21 cellular contexts compared by ENCODE assay signal in genomic region chr11:13745165-13745564, GRCh38.
DNase-seq lines count a peak whose midpoint lies in the region; TF ChIP-seq lines count a peak whose summit lies in the region.
"Had no signal": no experiment of that assay in that cellular context is flagged by ENCODE, and none has a peak within 500 bp of the region (broad histone marks: within the 10 kb centered on the region; RNA-seq: fewer than 3 reads in every experiment).

No MANE protein-coding gene starts in this region.

- no TSS peak for BruUV-seq in MCF 10A (replicated peaks; lab: Mats Ljungman, UMichigan)

- H2BK5ac ChIP-seq in H9 (ENCODE audit: insufficient read length, low read length): no peak overlapping the region

- no peak overlapping the region for H2AK5ac ChIP-seq in H9 (ENCODE audit: insufficient read length, low read length)

- H3K27ac ChIP-seq in breast epithelium (no peak overlapping the region), H9 (ENCODE audit: insufficient read length, low read depth, low read length) (no peak overlapping the region)
- no peak overlapping the region for H3K27ac ChIP-seq in effector memory CD4-positive, alpha-beta T cell (ENCODE audit: insufficient read depth, low read length, poor library complexity, severe bottlenecking)
- H3K27ac ChIP-seq: foreskin keratinocyte had no signal

- H4K91ac ChIP-seq in H9 (ENCODE audit: insufficient read length, low read depth, low read length): no peak overlapping the region

- TF ChIP-seq CTCF in MCF 10A (IDR thresholded peaks at IDR 0.05; ENCODE audit: unreplicated experiment) (no peak), breast epithelium (IDR thresholded peaks at IDR 0.05) (no peak), H9 (conservative IDR thresholded peaks at IDR 0.05) (no peak)

- no peak overlapping the region for H4K8ac ChIP-seq in H9 (replicated peaks; ENCODE audit: insufficient read length, low read depth, low read length)

- H3K9me3 ChIP-seq in breast epithelium (no peaks in the 10 kb centered on the region), H9 (ENCODE audit: control insufficient read depth, low read depth, low read length) (no peaks in the 10 kb centered on the region)
- no peaks in the 10 kb centered on the region for H3K9me3 ChIP-seq in effector memory CD4-positive, alpha-beta T cell (ENCODE audit: control insufficient read depth, low read length)
- H3K9me3 ChIP-seq: HAP-1 had no signal

- no peak overlapping the region for H2BK15ac ChIP-seq in H9 (ENCODE audit: low read depth, low read length)

- H3K27me3 ChIP-seq in breast epithelium (no peaks in the 10 kb centered on the region), H9 (ENCODE audit: insufficient read depth, low read length) (no peaks in the 10 kb centered on the region)
- H3K27me3 ChIP-seq in effector memory CD4-positive, alpha-beta T cell (replicated peaks; ENCODE audit: control insufficient read depth, insufficient read depth, low read length, poor library complexity, severe bottlenecking): peaks cover 3% of the 10 kb centered on the region

- no peak overlapping the region for H3K4me2 ChIP-seq in H9 (ENCODE audit: insufficient read depth, insufficient read length, low read length)

- intact Hi-C loops in MCF 10A (cut with micrococcal nuclease): no loop called here
- intact Hi-C loops in breast epithelium (cut with DNase I; ENCODE audit: low total_unique reads): loop anchor here (1.0 kb wide), 1 partner anchor 13 kb away; no protein-coding TSS in a partner anchor

- no peaks in the 10 kb centered on the region for H3K79me1 ChIP-seq in H9 (ENCODE audit: insufficient read depth, low read depth, low read length, poor library complexity, severe bottlenecking)

- H3K9me3 Mint-ChIP-seq in MCF 10A (ENCODE audit: unreplicated experiment): no peaks in the 10 kb centered on the region
- H3K9me3 Mint-ChIP-seq in H9: no peaks in the 10 kb centered on the region; a peak in 1 of 5 replicates
- H3K9me3 Mint-ChIP-seq: activated T-helper 17 cell treated with anti-CD3 and anti-CD28 coated beads, Interleukin-2, amount 50 U/mL, for 72 hours had no signal

- H3K4me3 Mint-ChIP-seq in MCF 10A (ENCODE audit: unreplicated experiment) (no peak overlapping the region), H9 (no peak overlapping the region)
- H3K4me3 Mint-ChIP-seq: activated T-helper 17 cell treated with anti-CD3 and anti-CD28 coated beads, Interleukin-2, amount 50 U/mL, for 72 hours; CD4-positive, CD25-positive, alpha-beta regulatory T cell; WTC11 had no signal

- H2BK120ac ChIP-seq in H9 (ENCODE audit: low read depth, low read length, poor library complexity, severe bottlenecking): no peak overlapping the region

- no peak overlapping the region for H4K5ac ChIP-seq in H9 (ENCODE audit: insufficient read length, low read depth, low read length)

- H3K4me1 ChIP-seq in breast epithelium (no peaks in the 10 kb centered on the region), H9 (ENCODE audit: insufficient read depth, low read length) (no peaks in the 10 kb centered on the region)
- H3K4me1 ChIP-seq in effector memory CD4-positive, alpha-beta T cell (ENCODE audit: control insufficient read depth, insufficient read depth, low read length, poor library complexity, severe bottlenecking): no peaks in the 10 kb centered on the region
- H3K4me1 ChIP-seq: foreskin keratinocyte, HAP-1 had no signal

- no peak overlapping the region for H3K9ac ChIP-seq in H9 (ENCODE audit: extremely low read depth, insufficient read length, low read length)

- H3K79me2 ChIP-seq in H9 (ENCODE audit: insufficient read depth, low read length): no peaks in the 10 kb centered on the region

- H3K23me2 ChIP-seq in H9 (ENCODE audit: insufficient read length, low read depth, low read length, poor library complexity, severe bottlenecking): no peaks in the 10 kb centered on the region

- H3K4ac ChIP-seq in H9 (ENCODE audit: low read depth, low read length): no peak overlapping the region

- H3K4me1 Mint-ChIP-seq in MCF 10A (ENCODE audit: insufficient read depth, unreplicated experiment): no peaks in the 10 kb centered on the region
- no peaks in the 10 kb centered on the region; a peak in 2 of 4 replicates for H3K4me1 Mint-ChIP-seq in H9
- H3K4me1 Mint-ChIP-seq: activated T-helper 17 cell treated with anti-CD3 and anti-CD28 coated beads, Interleukin-2, amount 50 U/mL, for 72 hours; CD4-positive, CD25-positive, alpha-beta regulatory T cell; WTC11 had no signal

- POLR2A ChIA-PET in MCF 10A (lab: Yijun Ruan, JAX): no interaction called here

- H3K56ac ChIP-seq in H9 (ENCODE audit: insufficient read length, low read depth, low read length): no peak overlapping the region

- H4K20me1 ChIP-seq in H9 (ENCODE audit: control insufficient read depth, insufficient read depth, insufficient read length): no peaks in the 10 kb centered on the region

- no peak overlapping the region for H3K18ac ChIP-seq in H9 (ENCODE audit: insufficient read length, low read depth, low read length)

- no peak overlapping the region for H3K27ac Mint-ChIP-seq in MCF 10A (ENCODE audit: low read depth, unreplicated experiment)
- H3K27ac Mint-ChIP-seq in H9: no peak overlapping the region
- H3K27ac Mint-ChIP-seq: activated T-helper 17 cell treated with anti-CD3 and anti-CD28 coated beads, Interleukin-2, amount 50 U/mL, for 72 hours; CD4-positive, CD25-positive, alpha-beta regulatory T cell; WTC11 had no signal

- H3K23ac ChIP-seq in H9 (ENCODE audit: insufficient read length, low read depth, low read length): no peak overlapping the region

- no peaks in the 10 kb centered on the region for H3K36me3 Mint-ChIP-seq in MCF 10A (ENCODE audit: insufficient read depth, unreplicated experiment)
- H3K36me3 Mint-ChIP-seq in H9 (ENCODE audit: insufficient read depth in 1 of 3, low read depth in 3 of 3): no peaks in the 10 kb centered on the region
- H3K36me3 Mint-ChIP-seq: WTC11 had no signal

- H2BK12ac ChIP-seq in H9 (ENCODE audit: insufficient read length, low read depth, low read length): no peak overlapping the region

- peak; percentile 5 for DNase-seq in MCF 10A (ENCODE audit: unreplicated experiment)
- no peak for DNase-seq in breast epithelium (ENCODE audit: low spot score in 2 of 2)
- peak; percentile 26 for DNase-seq in OCI-M1 (lab: John Stamatoyannopoulos, UW)
- DNase-seq in dermis microvascular lymphatic vessel endothelial cell (ENCODE audit: low read depth in 2 of 2): peak; percentile 17 to 87
- DNase-seq in pons (ENCODE audit: low spot score): peak; percentile 30
- DNase-seq in NCI-H1092 treated with DMSO at 0.1 percent for 48 hours (lab: John Stamatoyannopoulos, UW): no peak
- no peak for DNase-seq in effector memory CD4-positive, alpha-beta T cell
- DNase-seq in H9: no peak
- DNase-seq: activated CD8-positive, alpha-beta memory T cell treated with anti-CD3 and anti-CD28 coated beads for 24 hours; CD4-positive, CD25-positive, alpha-beta regulatory T cell; central memory CD4-positive, alpha-beta T cell; DMS53; foreskin keratinocyte; Karpas-422; left ventricle myocardium superior; NCI-H187; NCI-H446 treated with DMSO at 0.1 percent for 48 hours; stimulated activated CD4-positive, alpha-beta T cell treated with anti-CD3 and anti-CD28 coated beads, Interleukin-1b, Interleukin-23, amount 100 ng/mL, for 48 hours had no signal

- H3K14ac ChIP-seq in H9 (ENCODE audit: insufficient read depth, low read length): no peak overlapping the region

- no peaks in the 10 kb centered on the region for H3K36me3 ChIP-seq in breast epithelium
- no peaks in the 10 kb centered on the region for H3K36me3 ChIP-seq in effector memory CD4-positive, alpha-beta T cell (ENCODE audit: control insufficient read depth, insufficient read depth, low read length)
- H3K36me3 ChIP-seq: HAP-1 had no signal

- CTCF ChIA-PET in MCF 10A (lab: Yijun Ruan, JAX): interaction anchor here (0.9 kb wide), 1 partner anchor 27 kb away, joined by 5 read pairs; no protein-coding TSS in a partner anchor

- no peak overlapping the region for H3T11ph ChIP-seq in H9 (ENCODE audit: low read length)

- no peak overlapping the region for H2BK20ac ChIP-seq in H9 (ENCODE audit: low read depth, low read length, poor library complexity, severe bottlenecking)

- no CpG with 5 or more reads among the region's 2 CpGs for WGBS in H9 (ENCODE audit: extremely low coverage, insufficient read length, low lambda C conversion rate)

- H3K4me3 ChIP-seq in breast epithelium: no peak overlapping the region
- H3K4me3 ChIP-seq in effector memory CD4-positive, alpha-beta T cell (ENCODE audit: insufficient read depth, low read depth, low read length, poor library complexity, severe bottlenecking): no peak overlapping the region
- H3K4me3 ChIP-seq: HAP-1 had no signal

- H3K27me3 Mint-ChIP-seq in MCF 10A (ENCODE audit: insufficient read depth, unreplicated experiment) (peaks cover 41% of the 10 kb centered on the region), H9 (ENCODE audit: low read depth) (peaks cover 6% of the 10 kb centered on the region)

- TF ChIP-seq POLR2A in breast epithelium (IDR thresholded peaks at IDR 0.05): no peak

- no peak overlapping the region for H2AFZ ChIP-seq in H9 (ENCODE audit: low read length)

Comparison
In these comparisons a context has a peak if more than half of its experiments do, and no peak if none do; other contexts are left out.
1. DNase-seq: peak in MCF 10A (single experiment), OCI-M1 (single experiment), dermis microvascular lymphatic vessel endothelial cell (2 of 2) and pons (single experiment); none in breast epithelium (0 of 2), NCI-H1092 treated with DMSO at 0.1 percent for 48 hours (single experiment), effector memory CD4-positive, alpha-beta T cell (0 of 3) and H9 (single experiment).